In genomic region chr17:82416264-82416663, GRCh38 we compare ENCODE assay signal across 26 cellular contexts. TPM values are rescaled to one million over a fixed set of nuclear protein-coding genes. Genes with fewer than 3 reads are reported as not detected.
DNase-seq lines count a peak whose midpoint lies in the region; ATAC-seq, FAIRE-seq and TF ChIP-seq lines count a peak whose summit lies in the region.
"Had no signal": no experiment of that assay in that cellular context is flagged by ENCODE, and none has a peak within 500 bp of the region (broad histone marks: within the 10 kb centered on the region; RNA-seq: fewer than 3 reads in every experiment).

No MANE protein-coding gene starts in this region.

- no peak for FAIRE-seq in kidney (lab: Jason Lieb, UNC)
- FAIRE-seq: A549, GM12878, GM12892, GM18507 had no signal

- no peak overlapping the region for H3K4me3 Mint-ChIP-seq in natural killer cell treated with Interleukin-12 subunit alpha and Interleukin-12 subunit beta and Interleukin-15 and Interleukin-18, amount 100 ng/mL, for 72 hours
- no peak overlapping the region for H3K4me3 Mint-ChIP-seq in natural killer cell
- H3K4me3 Mint-ChIP-seq: B cell; CD4-positive, alpha-beta memory T cell had no signal

- peaks cover 27% of the 10 kb centered on the region in 2 donors for H3K4me1 Mint-ChIP-seq in natural killer cell treated with Interleukin-12 subunit alpha and Interleukin-12 subunit beta and Interleukin-15 and Interleukin-18, amount 100 ng/mL, for 72 hours (ENCODE audit: low read depth in 2 of 2)
- H3K4me1 Mint-ChIP-seq in natural killer cell, result peaks cover 28 to 32% of the 10 kb centered on the region in 2 donors

- intact Hi-C loops in natural killer cell (cut with micrococcal nuclease), result loop anchor here (5.0 to 10.0 kb wide), 2 partner anchors 64 to 171 kb away; no protein-coding TSS in a partner anchor
- intact Hi-C loops in kidney (cut with DNase I), result no loop called here
- intact Hi-C loops in cardiac septum (cut with DNase I), result no loop called here

- no peaks in the 10 kb centered on the region for H3K9me3 ChIP-seq in kidney (ENCODE audit: control insufficient read depth in 1 of 2, low read length in 2 of 2)
- H3K9me3 ChIP-seq: A549; BLaER1 treated with 17β-estradiol and CSF1 and Interleukin-3, amounts not matched to agents 10 nM and 100 nM had no signal

- H3K9ac ChIP-seq in kidney (ENCODE audit: low read length in 2 of 2), result no peak overlapping the region
- H3K9ac ChIP-seq: BLaER1 treated with 17β-estradiol and CSF1 and Interleukin-3, amounts not matched to agents 10 nM and 100 nM had no signal

- no peak overlapping the region for H3K27ac ChIP-seq in kidney (ENCODE audit: low read depth in 2 of 2, low read length in 2 of 2)
- H3K27ac ChIP-seq: 22Rv1; A549; BLaER1 treated with 17β-estradiol and CSF1 and Interleukin-3, amounts not matched to agents 10 nM and 100 nM; C4-2B had no signal

- ATAC-seq in natural killer cell treated with Interleukin-12 subunit alpha and Interleukin-12 subunit beta and Interleukin-15 and Interleukin-18, amount 100 ng/mL, for 72 hours, result no peak
- ATAC-seq in natural killer cell (no peak), GM18511 (IDR thresholded peaks at IDR 0.05; ENCODE audit: unreplicated experiment) (no peak)
- ATAC-seq: A549, GM12878 had no signal

- H3K4me1 ChIP-seq in kidney (ENCODE audit: control insufficient read depth in 1 of 2, insufficient read depth in 1 of 2, low read depth in 1 of 2, low read length in 2 of 2), result peaks cover 2 to 9% of the 10 kb centered on the region in 2 donors

- TF ChIP-seq CTCF in natural killer cell (IDR thresholded peaks at IDR 0.05) (no peak), kidney (IDR thresholded peaks at IDR 0.05; ENCODE audit: borderline replicate concordance, extremely low read depth, insufficient read depth) (no peak)

- no peaks in the 10 kb centered on the region for H3K27me3 Mint-ChIP-seq in natural killer cell treated with Interleukin-12 subunit alpha and Interleukin-12 subunit beta and Interleukin-15 and Interleukin-18, amount 100 ng/mL, for 72 hours
- H3K27me3 Mint-ChIP-seq in natural killer cell (ENCODE audit: low read depth in 2 of 2), result no peaks in the 10 kb centered on the region
- H3K27me3 Mint-ChIP-seq: B cell; CD4-positive, alpha-beta memory T cell; CD8-positive, alpha-beta memory T cell had no signal

- no peaks in the 10 kb centered on the region for H3K36me3 Mint-ChIP-seq in natural killer cell treated with Interleukin-12 subunit alpha and Interleukin-12 subunit beta and Interleukin-15 and Interleukin-18, amount 100 ng/mL, for 72 hours
- H3K36me3 Mint-ChIP-seq in natural killer cell, result peaks cover under 1% of the 10 kb centered on the region

- DNase-seq in natural killer cell treated with Interleukin-12 subunit alpha and Interleukin-12 subunit beta and Interleukin-15 and Interleukin-18, amount 100 ng/mL, for 72 hours (ENCODE audit: low spot score), result peak; percentile 58
- DNase-seq in natural killer cell, result no peak
- DNase-seq in kidney, result peak; percentile 34
- no peak for DNase-seq in cardiac septum (ENCODE audit: low spot score)
- DNase-seq: CD4-positive, alpha-beta memory T cell; COR-L47; DMS 273 treated with DMSO at 0.1 percent for 48 hours; DMS153; DMS79; DND-41; EL; GDM1 had no signal

- no peaks in the 10 kb centered on the region for H3K9me3 Mint-ChIP-seq in natural killer cell treated with Interleukin-12 subunit alpha and Interleukin-12 subunit beta and Interleukin-15 and Interleukin-18, amount 100 ng/mL, for 72 hours
- no peaks in the 10 kb centered on the region for H3K9me3 Mint-ChIP-seq in natural killer cell
- H3K9me3 Mint-ChIP-seq: CD4-positive, alpha-beta memory T cell; CD8-positive, alpha-beta memory T cell had no signal

- H3K27ac Mint-ChIP-seq in natural killer cell treated with Interleukin-12 subunit alpha and Interleukin-12 subunit beta and Interleukin-15 and Interleukin-18, amount 100 ng/mL, for 72 hours, result no peak overlapping the region
- no peak overlapping the region for H3K27ac Mint-ChIP-seq in natural killer cell
- H3K27ac Mint-ChIP-seq: B cell; CD8-positive, alpha-beta memory T cell had no signal

- peaks cover 0 to 2% of the 10 kb centered on the region in 2 donors for H3K36me3 ChIP-seq in kidney (ENCODE audit: control insufficient read depth in 1 of 2, insufficient read depth in 2 of 2, low read length in 2 of 2)

- H3K4me3 ChIP-seq in kidney (ENCODE audit: low read length in 2 of 2), result no peak overlapping the region
- H3K4me3 ChIP-seq: A549; BLaER1 treated with 17β-estradiol and CSF1 and Interleukin-3, amounts not matched to agents 10 nM and 100 nM; GM12878 had no signal

RNA-seq across cellular contexts. Expression of gene HEXD, which starts 1.9 kb away (rescaled TPM):
- 10 to 100 TPM; 19.5 to 40.1 TPM for total RNA-seq in natural killer cell treated with Interleukin-12 subunit alpha and Interleukin-12 subunit beta and Interleukin-15 and Interleukin-18, amount 100 ng/mL, for 72 hours
- 10 to 100 TPM; 35.7 to 57.4 (median 51.5) TPM for total RNA-seq in natural killer cell
- total RNA-seq in kidney, result 39.2 TPM
- polyA plus RNA-seq in kidney (ENCODE audit: insufficient read depth, low read depth, low replicate concordance), result 42.0 TPM
- 14.3 TPM for total RNA-seq in cardiac septum

RNA-seq across cellular contexts. Expression of gene OGFOD3, which starts 2.1 kb away (rescaled TPM):
- 10 to 100 TPM; 29.7 to 30.1 TPM for total RNA-seq in natural killer cell treated with Interleukin-12 subunit alpha and Interleukin-12 subunit beta and Interleukin-15 and Interleukin-18, amount 100 ng/mL, for 72 hours
- 10 to 100 TPM; 21.6 to 28.6 (median 23.3) TPM for total RNA-seq in natural killer cell
- total RNA-seq in kidney, result 36.1 TPM
- 27.8 TPM for polyA plus RNA-seq in kidney (ENCODE audit: insufficient read depth, low read depth, low replicate concordance)
- 31.3 TPM for total RNA-seq in cardiac septum

RNA-seq across cellular contexts. Expression of gene CYBC1, which starts 34.3 kb away (rescaled TPM):
- total RNA-seq in natural killer cell treated with Interleukin-12 subunit alpha and Interleukin-12 subunit beta and Interleukin-15 and Interleukin-18, amount 100 ng/mL, for 72 hours, result 100 to 1,000 TPM; 300 to 380 TPM
- total RNA-seq in natural killer cell (100 to 1,000 TPM; 168 to 219 (median 192) TPM), kidney (139 TPM), cardiac septum (37.4 TPM)
- 38.2 TPM for polyA plus RNA-seq in kidney (ENCODE audit: insufficient read depth, low read depth, low replicate concordance)

RNA-seq across cellular contexts. Expression of gene NARF, which starts 42.3 kb away (rescaled TPM):
- 100 to 1,000 TPM; 217 to 295 TPM for total RNA-seq in natural killer cell treated with Interleukin-12 subunit alpha and Interleukin-12 subunit beta and Interleukin-15 and Interleukin-18, amount 100 ng/mL, for 72 hours
- total RNA-seq in natural killer cell (100 to 1,000 TPM; 130 to 203 (median 158) TPM), kidney (45.8 TPM), cardiac septum (49.8 TPM)
- 29.1 TPM for polyA plus RNA-seq in kidney (ENCODE audit: insufficient read depth, low read depth, low replicate concordance)

RNA-seq across cellular contexts. Expression of gene UTS2R, which starts 44.7 kb away (rescaled TPM):
- not detected for total RNA-seq in natural killer cell treated with Interleukin-12 subunit alpha and Interleukin-12 subunit beta and Interleukin-15 and Interleukin-18, amount 100 ng/mL, for 72 hours
- under 1 TPM in 1 of 3 donors, not detected in 2; 0.28 TPM for total RNA-seq in natural killer cell
- total RNA-seq in kidney, result not detected
- not detected for polyA plus RNA-seq in kidney (ENCODE audit: insufficient read depth, low read depth, low replicate concordance)
- total RNA-seq in cardiac septum, result 0.51 TPM
- total RNA-seq: A172; B cell; CD4-positive, alpha-beta memory T cell; CD8-positive, alpha-beta memory T cell; Daoy; G401 had no signal
- polyA plus RNA-seq: A549; BJ; CD4-positive, alpha-beta memory T cell; CD8-positive, alpha-beta memory T cell had no signal

Comparison
In these comparisons a context has a peak if more than half of its experiments do, and no peak if none do; other contexts are left out.
1. DNase-seq: peak in natural killer cell treated with Interleukin-12 subunit alpha and Interleukin-12 subunit beta and Interleukin-15 and Interleukin-18, amount 100 ng/mL, for 72 hours (single experiment) and kidney (single experiment); none in natural killer cell (single experiment) and cardiac septum (single experiment).